In genomic region chr22:27662359-27663030, GRCh38 we compare ENCODE assay signal across 16 cellular contexts.
DNase-seq lines count a peak whose midpoint lies in the region; FAIRE-seq and TF ChIP-seq lines count a peak whose summit lies in the region.
"Had no signal": no experiment of that assay in that cellular context is flagged by ENCODE, and none has a peak within 500 bp of the region (broad histone marks: within the 10 kb centered on the region; RNA-seq: fewer than 3 reads in every experiment).

No MANE protein-coding gene starts in this region.

- peaks cover 7% of the 10 kb centered on the region for H3K9me3 Mint-ChIP-seq in astrocyte (ENCODE audit: unreplicated experiment)

- no peak for FAIRE-seq in astrocyte (lab: Jason Lieb, UNC)

- no peak for TF ChIP-seq CTCF in astrocyte (IDR thresholded peaks at IDR 0.05; ENCODE audit: insufficient read depth, low read depth, low read length)

- peaks cover 5% of the 10 kb centered on the region for H3K9me3 ChIP-seq in astrocyte (ENCODE audit: insufficient read depth, low read depth, low read length)

- DNase-seq in astrocyte (ENCODE audit: low read depth) (no peak), globus pallidus (ENCODE audit: low spot score) (peak; percentile 38), mucosa of gallbladder (ENCODE audit: low spot score) (peak; percentile 60), ureter (ENCODE audit: low spot score) (peak; percentile 76), pons (ENCODE audit: low spot score) (no peak), H7 (no peak), occipital lobe (lab: John Stamatoyannopoulos, UW) (no peak)
- DNase-seq: activated CD8-positive, alpha-beta T cell treated with anti-CD3 and anti-CD28 coated beads, Interleukin-2, amount 10 ng/mL, durations not matched to agents 7 days and 5 days; effector CD4-positive, alpha-beta T cell; H9; KBM-7; NCI-H2081 treated with DMSO at 0.1 percent for 48 hours; nephron progenitor cell; OCI-M1; stimulated activated naive CD4-positive, alpha-beta T cell had no signal

- H3K27ac Mint-ChIP-seq in astrocyte (ENCODE audit: unreplicated experiment): no peak overlapping the region
- H3K27ac Mint-ChIP-seq: activated CD8-positive, alpha-beta T cell treated with anti-CD3 and anti-CD28 coated beads, Interleukin-2, amount 10 ng/mL, durations not matched to agents 7 days and 5 days; activated naive CD4-positive, alpha-beta T cell treated with anti-CD3 and anti-CD28 coated beads, Interleukin-2, amount 50 U/mL, for 72 hours; nephron progenitor cell had no signal

- H3K36me3 ChIP-seq in astrocyte (ENCODE audit: insufficient read depth, low read length) (no peaks in the 10 kb centered on the region), H7 (replicated peaks; ENCODE audit: control insufficient read depth, insufficient read depth, low read length) (no peaks in the 10 kb centered on the region; the same call in 1 of the 2 replicates)

- no peaks in the 10 kb centered on the region for H3K36me3 Mint-ChIP-seq in astrocyte (ENCODE audit: low read depth, unreplicated experiment)

- H4K20me1 ChIP-seq in astrocyte (ENCODE audit: insufficient read depth, low read length): no peaks in the 10 kb centered on the region

- H3K27me3 ChIP-seq in astrocyte (ENCODE audit: insufficient read depth, low read length) (no peaks in the 10 kb centered on the region), H7 (ENCODE audit: control insufficient read depth, insufficient read depth, low read length) (no peaks in the 10 kb centered on the region)

- H3K79me2 ChIP-seq in astrocyte (ENCODE audit: insufficient read depth, low read length): no peaks in the 10 kb centered on the region

- H3K27ac ChIP-seq in astrocyte (ENCODE audit: low read depth, low read length): no peak overlapping the region

- peaks cover 2% of the 10 kb centered on the region for H3K27me3 Mint-ChIP-seq in astrocyte (ENCODE audit: low read depth, unreplicated experiment)

- H2AFZ ChIP-seq in astrocyte (ENCODE audit: low read depth, low read length): peak overlapping the region; percentile 18

- H3K4me1 Mint-ChIP-seq in astrocyte (ENCODE audit: low read depth, unreplicated experiment): peaks cover 12% of the 10 kb centered on the region

- no peak overlapping the region for H3K4me2 ChIP-seq in astrocyte (ENCODE audit: low read length)

- H3K4me3 ChIP-seq in astrocyte (ENCODE audit: insufficient read depth, low read depth, low read length): no peak overlapping the region
- no peak overlapping the region for H3K4me3 ChIP-seq in H7 (ENCODE audit: insufficient read depth, low read depth, low read length)

- H3K9ac ChIP-seq in astrocyte (ENCODE audit: low read length): no peak overlapping the region

- peaks cover 16% of the 10 kb centered on the region for H3K4me1 ChIP-seq in astrocyte (ENCODE audit: insufficient read depth, low read length)

- H3K4me3 Mint-ChIP-seq in astrocyte (ENCODE audit: unreplicated experiment): no peak overlapping the region
- H3K4me3 Mint-ChIP-seq: activated CD8-positive, alpha-beta T cell treated with anti-CD3 and anti-CD28 coated beads, Interleukin-2, amount 10 ng/mL, durations not matched to agents 7 days and 5 days; H9; nephron progenitor cell had no signal

Comparison
In these comparisons a context has a peak if more than half of its experiments do, and no peak if none do; other contexts are left out.
1. DNase-seq: peak in globus pallidus (single experiment), mucosa of gallbladder (single experiment) and ureter (single experiment); none in astrocyte (single experiment), pons (single experiment), H7 (single experiment) and occipital lobe (single experiment).